In genomic region chr18:76406791-76407190, GRCh38 we compare ENCODE assay signal across 18 cellular contexts.
"Had no signal": no experiment of that assay in that cellular context is flagged by ENCODE, and none has a peak within 500 bp of the region (broad histone marks: within the 10 kb centered on the region; RNA-seq: fewer than 3 reads in every experiment).

No MANE protein-coding gene starts in this region.

- ATAC-seq: body of pancreas had no signal

- H3K27me3 Mint-ChIP-seq: activated CD4-positive, alpha-beta T cell treated with anti-CD3 and anti-CD28 coated beads, Interleukin-2, amount 10 ng/mL, durations not matched to agents 7 days and 5 days; activated naive CD8-positive, alpha-beta T cell treated with anti-CD3 and anti-CD28 coated beads for 36 hours; naive B cell had no signal

- DNase-seq: activated CD4-positive, alpha-beta memory T cell treated with anti-CD3 and anti-CD28 coated beads, Interleukin-2, amount 10 ng/mL, durations not matched to agents 7 days and 5 days; activated CD4-positive, CD25-positive, alpha-beta regulatory T cell treated with anti-CD3 and anti-CD28 coated beads, Interleukin-2, amount 50 U/mL, for 72 hours; activated naive CD4-positive, alpha-beta T cell treated with anti-CD3 and anti-CD28 coated beads for 36 hours; aorta; hippocampal formation; kidney; pancreas; stimulated activated CD4-positive, alpha-beta T cell treated with anti-CD3 and anti-CD28 coated beads, Interleukin-15, amount 100 ng/mL, for 24 hours had no signal

- H3K27me3 ChIP-seq: adrenal gland, body of pancreas, gastrocnemius medialis, pancreas, tibial nerve had no signal

- H3K9me3 Mint-ChIP-seq: activated CD4-positive, alpha-beta memory T cell treated with anti-CD3 and anti-CD28 coated beads, Interleukin-2, amount 10 ng/mL, durations not matched to agents 7 days and 5 days; mesothelial cell of epicardium; T-helper 1 cell treated with Interleukin-12 subunit alpha and Interleukin-12 subunit beta and Interleukin-4 antibody, amounts not matched to agents 30 μg/mL and 1 μg/mL, for 36 hours had no signal

- H3K4me3 Mint-ChIP-seq: activated CD4-positive, alpha-beta memory T cell treated with anti-CD3 and anti-CD28 coated beads, Interleukin-2, amount 10 ng/mL, durations not matched to agents 7 days and 5 days; activated CD4-positive, alpha-beta T cell treated with anti-CD3 and anti-CD28 coated beads, Interleukin-2, amount 10 ng/mL, durations not matched to agents 7 days and 5 days; activated naive CD4-positive, alpha-beta T cell treated with anti-CD3 and anti-CD28 coated beads for 36 hours; activated naive CD8-positive, alpha-beta T cell treated with anti-CD3 and anti-CD28 coated beads for 36 hours; mesothelial cell of epicardium; naive B cell; T-helper 1 cell treated with Interleukin-12 subunit alpha and Interleukin-12 subunit beta and Interleukin-4 antibody, amounts not matched to agents 30 μg/mL and 1 μg/mL, for 36 hours had no signal

- H3K4me1 ChIP-seq: body of pancreas had no signal

- H3K4me3 ChIP-seq: adrenal gland, body of pancreas, gastrocnemius medialis, pancreas, psoas muscle, tibial nerve had no signal

- H3K36me3 ChIP-seq: adrenal gland, gastrocnemius medialis, pancreas had no signal

- H3K9me3 ChIP-seq: adrenal gland, body of pancreas, gastrocnemius medialis, pancreas, psoas muscle, tibial nerve had no signal

- H3K27ac ChIP-seq: adrenal gland, body of pancreas, gastrocnemius medialis, pancreas, psoas muscle had no signal

- H3K27ac Mint-ChIP-seq: activated CD4-positive, alpha-beta memory T cell treated with anti-CD3 and anti-CD28 coated beads, Interleukin-2, amount 10 ng/mL, durations not matched to agents 7 days and 5 days; activated CD4-positive, alpha-beta T cell treated with anti-CD3 and anti-CD28 coated beads, Interleukin-2, amount 10 ng/mL, durations not matched to agents 7 days and 5 days; activated naive CD4-positive, alpha-beta T cell treated with anti-CD3 and anti-CD28 coated beads for 36 hours; activated naive CD8-positive, alpha-beta T cell treated with anti-CD3 and anti-CD28 coated beads for 36 hours; mesothelial cell of epicardium; T-helper 1 cell treated with Interleukin-12 subunit alpha and Interleukin-12 subunit beta and Interleukin-4 antibody, amounts not matched to agents 30 μg/mL and 1 μg/mL, for 36 hours had no signal
